ENCODE assay signal across 1 cellular context in the genomic region with DNA sequence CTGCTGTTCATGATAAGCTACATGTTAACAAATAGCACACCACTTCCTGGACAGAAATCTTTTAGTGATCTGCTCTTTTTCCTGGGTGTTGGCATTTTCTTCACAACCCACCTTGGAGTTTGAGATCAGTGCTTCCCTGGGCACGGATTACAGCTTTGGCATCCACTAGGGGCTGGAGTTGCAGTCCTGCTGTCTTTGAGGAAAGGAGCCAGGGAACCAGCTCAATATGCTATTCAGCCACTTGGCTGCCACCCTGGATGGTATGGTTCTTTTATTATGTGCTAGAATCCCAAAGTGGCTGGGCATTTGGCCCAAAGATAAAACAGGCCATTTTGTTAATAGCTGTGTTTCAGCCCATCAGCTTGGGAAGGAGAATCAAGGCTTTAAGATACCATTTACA.
TF ChIP-seq lines count a peak whose summit lies in the region.

No MANE protein-coding gene starts in this region.

TF ChIP-seq in HepG2, 621 proteins besides CTCF, POLR2A, EP300 and RAD21 (continued from another document):
- TF ChIP-seq, protein P1, sequence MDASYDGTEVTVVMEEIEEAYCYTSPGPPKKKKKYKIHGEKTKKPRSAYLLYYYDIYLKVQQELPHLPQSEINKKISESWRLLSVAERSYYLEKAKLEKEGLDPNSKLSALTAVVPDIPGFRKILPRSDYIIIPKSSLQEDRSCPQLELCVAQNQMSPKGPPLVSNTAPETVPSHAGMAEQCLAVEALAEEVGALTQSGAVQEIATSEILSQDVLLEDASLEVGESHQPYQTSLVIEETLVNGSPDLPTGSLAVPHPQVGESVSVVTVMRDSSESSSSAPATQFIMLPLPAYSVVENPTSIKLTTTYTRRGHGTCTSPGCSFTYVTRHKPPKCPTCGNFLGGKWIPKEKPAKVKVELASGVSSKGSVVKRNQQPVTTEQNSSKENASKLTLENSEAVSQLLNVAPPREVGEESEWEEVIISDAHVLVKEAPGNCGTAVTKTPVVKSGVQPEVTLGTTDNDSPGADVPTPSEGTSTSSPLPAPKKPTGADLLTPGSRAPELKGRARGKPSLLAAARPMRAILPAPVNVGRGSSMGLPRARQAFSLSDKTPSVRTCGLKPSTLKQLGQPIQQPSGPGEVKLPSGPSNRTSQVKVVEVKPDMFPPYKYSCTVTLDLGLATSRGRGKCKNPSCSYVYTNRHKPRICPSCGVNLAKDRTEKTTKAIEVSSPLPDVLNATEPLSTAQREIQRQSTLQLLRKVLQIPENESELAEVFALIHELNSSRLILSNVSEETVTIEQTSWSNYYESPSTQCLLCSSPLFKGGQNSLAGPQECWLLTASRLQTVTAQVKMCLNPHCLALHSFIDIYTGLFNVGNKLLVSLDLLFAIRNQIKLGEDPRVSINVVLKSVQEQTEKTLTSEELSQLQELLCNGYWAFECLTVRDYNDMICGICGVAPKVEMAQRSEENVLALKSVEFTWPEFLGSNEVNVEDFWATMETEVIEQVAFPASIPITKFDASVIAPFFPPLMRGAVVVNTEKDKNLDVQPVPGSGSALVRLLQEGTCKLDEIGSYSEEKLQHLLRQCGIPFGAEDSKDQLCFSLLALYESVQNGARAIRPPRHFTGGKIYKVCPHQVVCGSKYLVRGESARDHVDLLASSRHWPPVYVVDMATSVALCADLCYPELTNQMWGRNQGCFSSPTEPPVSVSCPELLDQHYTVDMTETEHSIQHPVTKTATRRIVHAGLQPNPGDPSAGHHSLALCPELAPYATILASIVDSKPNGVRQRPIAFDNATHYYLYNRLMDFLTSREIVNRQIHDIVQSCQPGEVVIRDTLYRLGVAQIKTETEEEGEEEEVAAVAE (CRISPR knock-in tag; IDR thresholded peaks at IDR 0.05; ENCODE audit: borderline replicate concordance): no peak
- TF ChIP-seq IRX3 (CRISPR knock-in tag; IDR thresholded peaks at IDR 0.05; ENCODE audit: borderline replicate concordance, low read depth) (no peak), ZNF772 (CRISPR knock-in tag; IDR thresholded peaks at IDR 0.05) (no peak), RNF2 (conservative IDR thresholded peaks at IDR 0.05; ENCODE audit: low read depth) (no peak), CC2D1A (CRISPR knock-in tag; IDR thresholded peaks at IDR 0.05) (no peak), ZEB1 (IDR thresholded peaks at IDR 0.05; ENCODE audit: insufficient replicate concordance, low read depth) (no peak), ZNF678 (CRISPR knock-in tag; IDR thresholded peaks at IDR 0.05) (no peak), STAG1 (CRISPR knock-in tag; IDR thresholded peaks at IDR 0.05) (no peak), ZNF674 (CRISPR knock-in tag; IDR thresholded peaks at IDR 0.05; ENCODE audit: low read depth) (no peak), ZNF549 (CRISPR knock-in tag; IDR thresholded peaks at IDR 0.05) (no peak)
- TF ChIP-seq, protein P2, sequence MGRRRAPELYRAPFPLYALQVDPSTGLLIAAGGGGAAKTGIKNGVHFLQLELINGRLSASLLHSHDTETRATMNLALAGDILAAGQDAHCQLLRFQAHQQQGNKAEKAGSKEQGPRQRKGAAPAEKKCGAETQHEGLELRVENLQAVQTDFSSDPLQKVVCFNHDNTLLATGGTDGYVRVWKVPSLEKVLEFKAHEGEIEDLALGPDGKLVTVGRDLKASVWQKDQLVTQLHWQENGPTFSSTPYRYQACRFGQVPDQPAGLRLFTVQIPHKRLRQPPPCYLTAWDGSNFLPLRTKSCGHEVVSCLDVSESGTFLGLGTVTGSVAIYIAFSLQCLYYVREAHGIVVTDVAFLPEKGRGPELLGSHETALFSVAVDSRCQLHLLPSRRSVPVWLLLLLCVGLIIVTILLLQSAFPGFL (CRISPR knock-in tag; IDR thresholded peaks at IDR 0.05): no peak
- TF ChIP-seq, protein P3, sequence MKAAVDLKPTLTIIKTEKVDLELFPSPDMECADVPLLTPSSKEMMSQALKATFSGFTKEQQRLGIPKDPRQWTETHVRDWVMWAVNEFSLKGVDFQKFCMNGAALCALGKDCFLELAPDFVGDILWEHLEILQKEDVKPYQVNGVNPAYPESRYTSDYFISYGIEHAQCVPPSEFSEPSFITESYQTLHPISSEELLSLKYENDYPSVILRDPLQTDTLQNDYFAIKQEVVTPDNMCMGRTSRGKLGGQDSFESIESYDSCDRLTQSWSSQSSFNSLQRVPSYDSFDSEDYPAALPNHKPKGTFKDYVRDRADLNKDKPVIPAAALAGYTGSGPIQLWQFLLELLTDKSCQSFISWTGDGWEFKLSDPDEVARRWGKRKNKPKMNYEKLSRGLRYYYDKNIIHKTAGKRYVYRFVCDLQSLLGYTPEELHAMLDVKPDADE (CRISPR knock-in tag; IDR thresholded peaks at IDR 0.05): no peak
TF ChIP-seq in HepG2: peak in this region for 0.
